ENCODE assay signal across 1 cellular context in the genomic region with DNA sequence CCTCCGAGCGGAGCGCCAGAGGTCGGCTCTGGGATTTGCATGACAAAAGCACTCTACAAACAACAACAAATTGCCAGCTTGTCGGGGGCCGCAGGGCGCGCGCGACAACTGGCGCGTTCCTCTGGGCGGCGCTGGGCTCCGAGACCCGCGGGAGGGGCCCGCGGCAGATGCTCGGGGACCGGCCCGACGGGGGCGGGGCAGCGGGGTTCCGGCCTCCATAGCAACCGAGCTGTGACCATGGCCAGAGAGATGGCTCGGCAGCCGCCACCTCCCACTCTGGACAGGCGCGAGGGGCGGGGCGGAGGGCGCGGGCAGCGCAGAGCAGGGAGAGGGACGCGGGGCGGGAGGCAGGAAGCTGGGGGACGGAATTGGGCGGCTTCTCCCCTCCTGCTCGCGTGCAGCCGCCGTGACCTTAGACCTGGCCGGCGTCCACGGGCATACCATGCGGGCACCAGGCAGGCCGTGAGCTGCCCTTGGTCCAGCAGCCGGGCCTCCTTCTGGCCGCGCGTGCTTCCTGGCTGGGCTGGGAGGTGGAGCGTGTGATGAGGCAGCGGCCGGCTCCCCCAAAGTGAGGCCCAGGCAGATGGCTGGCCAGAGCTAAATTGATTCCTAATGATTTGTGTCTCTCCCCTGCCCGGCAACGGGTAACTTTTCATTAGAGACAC.
TF ChIP-seq lines count a peak whose summit lies in the region.

No MANE protein-coding gene starts in this region.

TF ChIP-seq in K562, 482 proteins besides CTCF, POLR2A, EP300 and RAD21 (continued from another document):
- no peak for TF ChIP-seq SMARCC2 (IDR thresholded peaks at IDR 0.05; ENCODE audit: low read depth)
- TF ChIP-seq ETV5 (CRISPR knock-in tag; IDR thresholded peaks at IDR 0.05; ENCODE audit: low read depth), result no peak
- TF ChIP-seq, protein P1, sequence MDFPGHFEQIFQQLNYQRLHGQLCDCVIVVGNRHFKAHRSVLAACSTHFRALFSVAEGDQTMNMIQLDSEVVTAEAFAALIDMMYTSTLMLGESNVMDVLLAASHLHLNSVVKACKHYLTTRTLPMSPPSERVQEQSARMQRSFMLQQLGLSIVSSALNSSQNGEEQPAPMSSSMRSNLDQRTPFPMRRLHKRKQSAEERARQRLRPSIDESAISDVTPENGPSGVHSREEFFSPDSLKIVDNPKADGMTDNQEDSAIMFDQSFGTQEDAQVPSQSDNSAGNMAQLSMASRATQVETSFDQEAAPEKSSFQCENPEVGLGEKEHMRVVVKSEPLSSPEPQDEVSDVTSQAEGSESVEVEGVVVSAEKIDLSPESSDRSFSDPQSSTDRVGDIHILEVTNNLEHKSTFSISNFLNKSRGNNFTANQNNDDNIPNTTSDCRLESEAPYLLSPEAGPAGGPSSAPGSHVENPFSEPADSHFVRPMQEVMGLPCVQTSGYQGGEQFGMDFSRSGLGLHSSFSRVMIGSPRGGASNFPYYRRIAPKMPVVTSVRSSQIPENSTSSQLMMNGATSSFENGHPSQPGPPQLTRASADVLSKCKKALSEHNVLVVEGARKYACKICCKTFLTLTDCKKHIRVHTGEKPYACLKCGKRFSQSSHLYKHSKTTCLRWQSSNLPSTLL (IDR thresholded peaks at IDR 0.05), result no peak
- no peak for TF ChIP-seq EGR1 (conservative IDR thresholded peaks at IDR 0.05)
- no peak for TF ChIP-seq SRF (CRISPR knock-in tag; IDR thresholded peaks at IDR 0.05)
- TF ChIP-seq, protein P2, sequence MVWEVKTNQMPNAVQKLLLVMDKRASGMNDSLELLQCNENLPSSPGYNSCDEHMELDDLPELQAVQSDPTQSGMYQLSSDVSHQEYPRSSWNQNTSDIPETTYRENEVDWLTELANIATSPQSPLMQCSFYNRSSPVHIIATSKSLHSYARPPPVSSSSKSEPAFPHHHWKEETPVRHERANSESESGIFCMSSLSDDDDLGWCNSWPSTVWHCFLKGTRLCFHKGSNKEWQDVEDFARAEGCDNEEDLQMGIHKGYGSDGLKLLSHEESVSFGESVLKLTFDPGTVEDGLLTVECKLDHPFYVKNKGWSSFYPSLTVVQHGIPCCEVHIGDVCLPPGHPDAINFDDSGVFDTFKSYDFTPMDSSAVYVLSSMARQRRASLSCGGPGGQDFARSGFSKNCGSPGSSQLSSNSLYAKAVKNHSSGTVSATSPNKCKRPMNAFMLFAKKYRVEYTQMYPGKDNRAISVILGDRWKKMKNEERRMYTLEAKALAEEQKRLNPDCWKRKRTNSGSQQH (CRISPR knock-in tag; IDR thresholded peaks at IDR 0.05), result no peak
- TF ChIP-seq SIN3B (IDR thresholded peaks at IDR 0.05; ENCODE audit: low read depth), result no peak
- TF ChIP-seq SMARCA5 (IDR thresholded peaks at IDR 0.05), result no peak
- no peak for TF ChIP-seq HMBOX1 (IDR thresholded peaks at IDR 0.05)
- peak; percentile 22 to 45; a peak in 2 of 4 replicates for TF ChIP-seq NRF1 (conservative IDR thresholded peaks at IDR 0.05 in 1 of 2, IDR thresholded peaks at IDR 0.05 in 1 of 2)
- TF ChIP-seq SOX6 (IDR thresholded peaks at IDR 0.05), result no peak
- no peak for TF ChIP-seq MCM2 (IDR thresholded peaks at IDR 0.05; ENCODE audit: low read depth)
- TF ChIP-seq RFX1 (IDR thresholded peaks at IDR 0.05), result peak; percentile 56; the same call in 1 of the 2 replicates
- no peak for TF ChIP-seq RNF2 (IDR thresholded peaks at IDR 0.05)
- TF ChIP-seq CREBBP (IDR thresholded peaks at IDR 0.05; ENCODE audit: low read depth, low read length), result no peak
- TF ChIP-seq, protein P3, sequence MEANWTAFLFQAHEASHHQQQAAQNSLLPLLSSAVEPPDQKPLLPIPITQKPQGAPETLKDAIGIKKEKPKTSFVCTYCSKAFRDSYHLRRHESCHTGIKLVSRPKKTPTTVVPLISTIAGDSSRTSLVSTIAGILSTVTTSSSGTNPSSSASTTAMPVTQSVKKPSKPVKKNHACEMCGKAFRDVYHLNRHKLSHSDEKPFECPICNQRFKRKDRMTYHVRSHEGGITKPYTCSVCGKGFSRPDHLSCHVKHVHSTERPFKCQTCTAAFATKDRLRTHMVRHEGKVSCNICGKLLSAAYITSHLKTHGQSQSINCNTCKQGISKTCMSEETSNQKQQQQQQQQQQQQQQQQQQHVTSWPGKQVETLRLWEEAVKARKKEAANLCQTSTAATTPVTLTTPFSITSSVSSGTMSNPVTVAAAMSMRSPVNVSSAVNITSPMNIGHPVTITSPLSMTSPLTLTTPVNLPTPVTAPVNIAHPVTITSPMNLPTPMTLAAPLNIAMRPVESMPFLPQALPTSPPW (CRISPR knock-in tag; IDR thresholded peaks at IDR 0.05), result 0 out of 2 replicates have a peak, but pooled peaks have one; percentile 30
- no peak for TF ChIP-seq FOXK1 (CRISPR knock-in tag; IDR thresholded peaks at IDR 0.05; ENCODE audit: borderline replicate concordance)
